24 cellular contexts compared by ENCODE assay signal in the genomic region with DNA sequence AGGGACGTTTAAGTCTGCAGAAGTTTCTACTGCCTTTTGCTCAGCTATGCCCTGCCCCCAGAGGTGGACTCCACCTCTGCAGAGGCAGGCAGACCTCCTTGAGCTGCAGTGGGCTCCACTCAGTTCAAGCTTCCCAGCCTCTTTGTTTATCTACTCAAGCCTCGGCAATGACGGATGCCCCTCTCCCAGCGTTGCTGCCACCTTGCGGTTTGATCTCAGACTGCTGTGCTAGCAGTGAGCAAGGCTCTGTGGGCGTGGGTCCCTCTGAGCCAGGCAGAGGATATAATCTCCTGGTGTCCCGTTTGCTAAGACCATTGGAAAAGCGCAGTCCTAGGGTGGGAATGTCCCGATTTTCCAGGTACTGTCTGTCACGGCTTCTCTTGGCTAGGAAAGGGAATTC.
"Had no signal": no experiment of that assay in that cellular context is flagged by ENCODE, and none has a peak within 500 bp of the region (broad histone marks: within the 10 kb centered on the region; RNA-seq: fewer than 3 reads in every experiment).

No MANE protein-coding gene starts in this region.

- H3K27ac ChIP-seq: ascending aorta, coronary artery, dorsolateral prefrontal cortex, VCaP had no signal

- H3K4me1 ChIP-seq: ascending aorta had no signal

- DNase-seq: activated CD4-positive, alpha-beta memory T cell treated with anti-CD3 and anti-CD28 coated beads, Interleukin-2, amount 10 ng/mL, durations not matched to agents 7 days and 5 days; activated CD4-positive, alpha-beta T cell treated with anti-CD3 and anti-CD28 coated beads for 1 hour; activated CD4-positive, alpha-beta T cell treated with anti-CD3 and anti-CD28 coated beads for 4 hours; activated CD4-positive, alpha-beta T cell treated with anti-CD3 and anti-CD28 coated beads, Interleukin-2, amount 10 ng/mL, durations not matched to agents 7 days and 5 days; activated CD4-positive, alpha-beta T cell treated with anti-CD3 and anti-CD28 coated beads, Interleukin-2, amount 50 U/mL, for 4 hours; activated CD8-positive, alpha-beta memory T cell treated with anti-CD3 and anti-CD28 coated beads, Interleukin-2, amount 50 U/mL, for 48 hours; activated gamma-delta T cell; activated naive CD4-positive, alpha-beta T cell; activated naive CD4-positive, alpha-beta T cell treated with anti-CD3 and anti-CD28 coated beads, Interleukin-2, amount 10 ng/mL, durations not matched to agents 7 days and 5 days; activated naive CD8-positive, alpha-beta T cell treated with anti-CD3 and anti-CD28 coated beads, Interleukin-2, amount 10 ng/mL, durations not matched to agents 7 days and 5 days; activated T-cell treated with anti-CD3 and anti-CD28 coated beads for 4 hours; activated T-cell treated with anti-CD3 and anti-CD28 coated beads, Interleukin-2, amount 50 U/mL, for 24 hours; activated T-cell treated with anti-CD3 and anti-CD28 coated beads, Interleukin-2, amount 50 U/mL, for 72 hours; dorsolateral prefrontal cortex; effector memory CD4-positive, alpha-beta T cell; endodermal cell; foreskin fibroblast; head of caudate nucleus; T-helper 2 cell had no signal

- H3K9me3 ChIP-seq: ascending aorta had no signal

- H3K4me3 ChIP-seq: ascending aorta, coronary artery, dorsolateral prefrontal cortex had no signal

- FAIRE-seq: bronchial epithelial cell, frontal cortex had no signal

- H3K36me3 ChIP-seq: ascending aorta had no signal
